In the genomic region with DNA sequence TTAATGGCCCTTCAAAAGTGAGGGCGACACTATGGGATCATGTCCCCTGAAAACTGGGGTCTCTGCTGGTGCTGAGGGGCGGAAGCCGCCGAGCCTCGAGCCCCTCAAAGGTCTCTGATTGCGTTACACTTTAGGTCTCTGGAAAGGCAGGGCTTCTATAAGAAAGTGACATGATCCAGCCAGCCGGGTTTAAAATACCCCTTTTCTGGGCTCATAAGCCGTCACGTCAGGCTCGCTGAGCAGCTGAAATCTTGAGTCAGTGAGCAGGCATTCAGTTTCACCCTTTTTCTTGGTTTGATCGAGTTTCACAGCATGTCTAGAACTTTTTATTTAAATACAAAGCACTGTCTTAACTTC, we compare ENCODE assay signal across 8 cellular contexts. TPM values are rescaled to one million over a fixed set of nuclear protein-coding genes. Genes with fewer than 3 reads are reported as not detected.
DNase-seq lines count a peak whose midpoint lies in the region; ATAC-seq, FAIRE-seq and TF ChIP-seq lines count a peak whose summit lies in the region.

No MANE protein-coding gene starts in this region.

- dilution Hi-C loops in endothelial cell of umbilical vein (cut with MboI; ENCODE audit: extremely low pct_ligation_motif_present, low sequenced_read_pairs) = no loop called here

- no peak for FAIRE-seq in endothelial cell of umbilical vein (lab: Jason Lieb, UNC)

- no peak for TF ChIP-seq POLR2A in endothelial cell of umbilical vein (IDR thresholded peaks at IDR 0.05; ENCODE audit: low read depth, low read length)

- TSS peak; percentile 75 for BruUV-seq in endothelial cell of umbilical vein (replicated peaks; lab: Mats Ljungman, UMichigan)

- H3K4me1 ChIP-seq in OCI-LY1 (ENCODE audit: insufficient read depth, low read length, severe bottlenecking) (peaks cover 44% of the 10 kb centered on the region), endothelial cell of umbilical vein (ENCODE audit: control insufficient read depth, extremely low read depth, insufficient read depth, low read length) (peaks cover 25% of the 10 kb centered on the region)

- peak; percentile 30 for DNase-seq in activated T-cell treated with anti-CD3 and anti-CD28 coated beads for 48 hours (ENCODE audit: low read depth)
- DNase-seq in activated T-cell treated with anti-CD3 and anti-CD28 coated beads, Interleukin-2, amount 50 U/mL, for 48 hours = no peak
- no peak for DNase-seq in endothelial cell of umbilical vein (ENCODE audit: low read depth, low spot score)
- DNase-seq in stimulated activated CD8-positive, alpha-beta memory T cell treated with anti-CD3 and anti-CD28 coated beads, Interleukin-4, amount 100 ng/mL, for 48 hours = peak; percentile 42
- DNase-seq in effector CD8-positive, alpha-beta T cell (lab: John Stamatoyannopoulos, UW) = no peak
- DNase-seq in COLO668 (lab: John Stamatoyannopoulos, UW; ENCODE audit: unreplicated experiment) = no peak

- H3K27me3 ChIP-seq in OCI-LY1 (ENCODE audit: insufficient read depth, low read length) (no peaks in the 10 kb centered on the region), endothelial cell of umbilical vein (ENCODE audit: control insufficient read depth in 2 of 2, insufficient read depth in 2 of 2, low read length in 2 of 2) (no peaks in the 10 kb centered on the region)

- H3K9me3 ChIP-seq in OCI-LY1 (ENCODE audit: low read length) (no peaks in the 10 kb centered on the region), endothelial cell of umbilical vein (replicated peaks; ENCODE audit: control insufficient read depth, insufficient read depth, low read length) (no peaks in the 10 kb centered on the region)

- no peak for ATAC-seq in GM21529 (IDR thresholded peaks at IDR 0.05; ENCODE audit: unreplicated experiment)

- POLR2A ChIA-PET in endothelial cell of umbilical vein (lab: Charles Lee) = interaction anchor here (0.7 kb wide), 1 partner anchor 661 kb away, joined by 3 read pairs; no protein-coding TSS in a partner anchor

- intact Hi-C loops in endothelial cell of umbilical vein (cut with micrococcal nuclease) = loop anchor here (1.0 to 10.0 kb wide), 7 partner anchors 106 to 579 kb away; no protein-coding TSS in a partner anchor

- H3K79me2 ChIP-seq in OCI-LY1 (ENCODE audit: insufficient read depth, low read length) = peaks cover 33% of the 10 kb centered on the region
- peaks cover 29% of the 10 kb centered on the region for H3K79me2 ChIP-seq in endothelial cell of umbilical vein (ENCODE audit: control insufficient read depth, insufficient read depth, low read length)

- CTCF ChIA-PET in endothelial cell of umbilical vein (lab: Charles Lee) = interaction anchor here (3.7 kb wide), 1 partner anchor 334 kb away, joined by 19 read pairs; no protein-coding TSS in a partner anchor

- H3K27ac ChIP-seq in OCI-LY1 (ENCODE audit: low read depth, low read length, poor library complexity, severe bottlenecking) (peak overlapping the region; percentile 92), endothelial cell of umbilical vein (ENCODE audit: insufficient read depth, low read depth, low read length) (peak overlapping the region; percentile 17)

- H4K20me1 ChIP-seq in OCI-LY1 (ENCODE audit: insufficient read depth, low read length) = no peaks in the 10 kb centered on the region
- H4K20me1 ChIP-seq in endothelial cell of umbilical vein (replicated peaks; ENCODE audit: control insufficient read depth, extremely low read depth, insufficient read depth, low read length) = no peaks in the 10 kb centered on the region

- H3K4me3 ChIP-seq in OCI-LY1 (ENCODE audit: low read depth, low read length, poor library complexity, severe bottlenecking) (peak overlapping the region; percentile 93), endothelial cell of umbilical vein (replicated peaks in 1 of 3; ENCODE audit: insufficient read depth in 1 of 3, low read depth in 1 of 3, low read length in 3 of 3) (peak overlapping the region in 1 of 3 experiments; percentile 20)

- peaks cover 17% of the 10 kb centered on the region; the same call in 1 of the 2 replicates for H3F3A ChIP-seq in OCI-LY1 (ENCODE audit: insufficient read depth, low read length)

- H3K9me1 ChIP-seq in endothelial cell of umbilical vein (replicated peaks; ENCODE audit: control insufficient read depth, extremely low read depth, insufficient read depth, low read length) = no peaks in the 10 kb centered on the region

- H3K36me3 ChIP-seq in OCI-LY1 (ENCODE audit: insufficient read depth, low read length) (peaks cover 31% of the 10 kb centered on the region), endothelial cell of umbilical vein (ENCODE audit: control insufficient read depth in 2 of 2, extremely low read depth in 1 of 2, insufficient read depth in 2 of 2, low read length in 2 of 2) (peaks cover 1 to 13% of the 10 kb centered on the region in 2 experiments)

- TF ChIP-seq CTCF in OCI-LY1 (IDR thresholded peaks at IDR 0.05; ENCODE audit: low read length) = no peak
- TF ChIP-seq CTCF in endothelial cell of umbilical vein (IDR thresholded peaks at IDR 0.05; ENCODE audit: extremely low read depth in 1 of 2, insufficient read depth in 1 of 2, low read depth in 1 of 2, low read length in 2 of 2) = no peak

- H3K9ac ChIP-seq in OCI-LY1 (ENCODE audit: low read length) (peak overlapping the region; percentile 83), endothelial cell of umbilical vein (replicated peaks; ENCODE audit: extremely low read depth, insufficient read depth, low read length) (peak overlapping the region; percentile 22)

- H3K4me2 ChIP-seq in OCI-LY1 (ENCODE audit: low read length) (peak overlapping the region; percentile 84), endothelial cell of umbilical vein (ENCODE audit: insufficient read depth, low read length) (peak overlapping the region; percentile 58)

- no peaks in the 10 kb centered on the region for H3K9me2 ChIP-seq in OCI-LY1 (ENCODE audit: low read depth, low read length)

- H2AFZ ChIP-seq in OCI-LY1 (ENCODE audit: low read length) (no peak overlapping the region), endothelial cell of umbilical vein (ENCODE audit: low read depth, low read length) (peak overlapping the region; percentile 73)

TF ChIP-seq in endothelial cell of umbilical vein, 7 proteins besides CTCF, POLR2A, EP300 and RAD21:
- TF ChIP-seq GATA2 (IDR thresholded peaks at IDR 0.05; ENCODE audit: insufficient read depth, insufficient read length, low read depth, low read length) = no peak
- TF ChIP-seq JUN (IDR thresholded peaks at IDR 0.05; ENCODE audit: borderline replicate concordance, insufficient read depth, insufficient read length, low read depth) = no peak
- TF ChIP-seq EZH2 (IDR thresholded peaks at IDR 0.05; ENCODE audit: borderline replicate concordance, low read depth, low read length, severe bottlenecking) = no peak
- TF ChIP-seq FOS (IDR thresholded peaks at IDR 0.05; ENCODE audit: borderline replicate concordance, insufficient read depth, low read length) = no peak
- TF ChIP-seq, protein P1, sequence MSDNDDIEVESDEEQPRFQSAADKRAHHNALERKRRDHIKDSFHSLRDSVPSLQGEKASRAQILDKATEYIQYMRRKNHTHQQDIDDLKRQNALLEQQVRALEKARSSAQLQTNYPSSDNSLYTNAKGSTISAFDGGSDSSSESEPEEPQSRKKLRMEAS (IDR thresholded peaks at IDR 0.05; ENCODE audit: insufficient read depth, insufficient read length) = no peak
- no peak for TF ChIP-seq POLR2AphosphoS5 (IDR thresholded peaks at IDR 0.05; ENCODE audit: insufficient read depth, low read depth, low read length)
- no peak for TF ChIP-seq MYC (IDR thresholded peaks at IDR 0.05; ENCODE audit: low read depth, low read length)

RNA-seq across cellular contexts. Expression of gene HMGB1, which starts 0.6 kb away (rescaled TPM):
- 670 and 675 TPM in 2 replicates for total RNA-seq in endothelial cell of umbilical vein
- 50.1 and 111 TPM in 2 replicates for polyA plus RNA-seq in endothelial cell of umbilical vein
- 305 and 357 TPM in 2 replicates for polyA plus RNA-seq in endothelial cell of umbilical vein (2011; cell fraction: cytosol; rRNA removed)
- 238 and 379 TPM in 2 replicates for polyA plus RNA-seq in endothelial cell of umbilical vein (2011; cell fraction: nucleus; rRNA removed)
- 436 and 901 TPM in 2 replicates for polyA plus RNA-seq in endothelial cell of umbilical vein (2012)
- 62.3 and 68.9 TPM in 2 replicates for polyA minus RNA-seq in endothelial cell of umbilical vein
- polyA minus RNA-seq in endothelial cell of umbilical vein (2011; cell fraction: cytosol; rRNA and poly(A)+ RNA removed) = 79.3 TPM
- 69.5 and 83.4 TPM in 2 replicates for polyA minus RNA-seq in endothelial cell of umbilical vein (2011; cell fraction: nucleus; rRNA and poly(A)+ RNA removed)

RNA-seq across cellular contexts. Expression of gene UBE2L5, which starts 44.0 kb away (rescaled TPM):
- not detected in 2 replicates for total RNA-seq in endothelial cell of umbilical vein
- not detected in 2 replicates for polyA plus RNA-seq in endothelial cell of umbilical vein
- polyA plus RNA-seq in endothelial cell of umbilical vein (2011; cell fraction: cytosol; rRNA removed) = not detected in 2 replicates
- polyA plus RNA-seq in endothelial cell of umbilical vein (2011; cell fraction: nucleus; rRNA removed) = not detected in 2 replicates
- 1.5 and 3.1 TPM in 2 replicates for polyA plus RNA-seq in endothelial cell of umbilical vein (2012)
- polyA minus RNA-seq in endothelial cell of umbilical vein = not detected in 2 replicates
- polyA minus RNA-seq in endothelial cell of umbilical vein (2011; cell fraction: cytosol; rRNA and poly(A)+ RNA removed) = not detected
- polyA minus RNA-seq in endothelial cell of umbilical vein (2011; cell fraction: nucleus; rRNA and poly(A)+ RNA removed) = not detected in 2 replicates

Comparison
In these comparisons a context has a peak if more than half of its experiments do, and no peak if none do; other contexts are left out.
1. DNase-seq: peak in activated T-cell treated with anti-CD3 and anti-CD28 coated beads for 48 hours (single experiment) and stimulated activated CD8-positive, alpha-beta memory T cell treated with anti-CD3 and anti-CD28 coated beads, Interleukin-4, amount 100 ng/mL, for 48 hours (single experiment); none in activated T-cell treated with anti-CD3 and anti-CD28 coated beads, Interleukin-2, amount 50 U/mL, for 48 hours (0 of 2), endothelial cell of umbilical vein (single experiment), effector CD8-positive, alpha-beta T cell (single experiment) and COLO668 (single experiment).